In the genomic region with DNA sequence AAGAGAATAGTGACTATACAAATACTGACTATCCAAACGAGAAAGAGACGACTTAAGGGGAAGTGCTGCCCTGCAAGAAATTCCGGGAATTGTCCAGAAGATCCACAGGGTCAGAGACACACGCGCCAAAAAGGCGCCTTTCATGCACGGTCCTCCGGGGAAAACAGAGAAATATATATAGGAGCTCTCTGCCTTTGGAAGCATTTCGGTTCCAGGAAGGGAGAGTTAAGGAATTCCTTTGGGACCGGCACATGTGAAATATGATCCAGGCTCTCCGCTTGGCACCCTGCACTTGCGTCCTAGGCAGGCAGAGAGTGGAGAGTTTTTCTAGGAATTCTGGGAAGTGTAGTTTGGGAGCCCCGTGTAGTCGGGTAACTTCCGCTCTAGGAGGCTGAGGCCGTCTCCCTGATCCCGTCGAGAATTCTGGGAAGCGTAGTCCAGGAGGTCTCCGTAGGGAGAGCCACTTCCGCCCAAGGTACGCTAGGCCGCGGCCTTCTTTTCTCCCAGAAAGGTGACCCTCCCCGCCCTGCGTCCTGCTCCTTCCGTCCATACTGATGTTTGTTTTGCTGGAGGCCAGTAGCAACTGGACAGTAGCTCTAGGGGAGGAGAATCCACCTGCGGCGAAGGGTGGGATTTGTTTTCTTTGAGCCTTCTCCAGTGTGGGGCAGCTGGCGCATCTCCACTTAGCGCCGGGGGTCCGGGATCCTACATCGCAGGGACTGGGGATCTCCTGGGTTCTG, we compare ENCODE assay signal across 8 cellular contexts.
DNase-seq lines count a peak whose midpoint lies in the region; ATAC-seq, FAIRE-seq and TF ChIP-seq lines count a peak whose summit lies in the region.
"Not testable (repeated sequence)": the region's sequence is repeated elsewhere in the genome, so short reads cannot be mapped to it uniquely, and the experiment has no call there.

No MANE protein-coding gene starts in this region.

- peak; percentile 96 for FAIRE-seq in A204.1 (lab: Jason Lieb, UNC)

- peak in 1 of 2 donors; percentile 16 for TF ChIP-seq RAD21 in liver (IDR thresholded peaks at IDR 0.05)

- 9% methylated on average over 34 of the region's 34 CpGs for WGBS in liver
- WGBS in psoas muscle, 3 donors: 4 to 5% (median 5%) methylated on average over 30 to 34 of the region's 34 CpGs

- not testable (repeated sequence) for H3K4me1 ChIP-seq in liver (ENCODE audit: control insufficient read depth in 4 of 4, insufficient read depth in 4 of 4, low read length in 3 of 4); psoas muscle

- not testable (repeated sequence) for H3K9me3 ChIP-seq in liver (ENCODE audit: control insufficient read depth in 4 of 4, low read length in 3 of 4); psoas muscle

- not testable (repeated sequence) for H3K27me3 ChIP-seq in liver (ENCODE audit: control insufficient read depth in 4 of 4, insufficient read depth in 4 of 4, low read length in 3 of 4); psoas muscle (ENCODE audit: insufficient read depth in 3 of 3, low read length in 2 of 3)

- DNase-seq in NCI-H187 (lab: John Stamatoyannopoulos, UW) (peak; percentile 36 to 48), RPMI7951 (ENCODE audit: low read depth) (peak; percentile 85), cerebellar cortex (ENCODE audit: low spot score) (peak; percentile 89), glomerular endothelial cell (ENCODE audit: extremely low read depth, low read depth, low spot score) (peak; percentile 7), psoas muscle (peak; percentile 80 to 86)

- H3K4me3 ChIP-seq in liver (ENCODE audit: low read depth in 1 of 3, low read length in 3 of 3) (peak overlapping the region; percentile 54 to 68 (median 56)), psoas muscle (peak overlapping the region; percentile 71)

- H3K27ac ChIP-seq in liver (ENCODE audit: low read depth in 1 of 2, low read length in 2 of 2) (peak overlapping the region; percentile 37 to 46), psoas muscle (peak overlapping the region; percentile 83)

- H3K9ac ChIP-seq in liver (ENCODE audit: low read depth in 1 of 2, low read length in 2 of 2): peak overlapping the region; percentile 38 to 47

- not testable (repeated sequence) for H3K36me3 ChIP-seq in liver (ENCODE audit: control insufficient read depth in 4 of 4, insufficient read depth in 3 of 4, low read depth in 1 of 4, low read length in 3 of 4); psoas muscle (ENCODE audit: insufficient read depth in 1 of 2, low read depth in 1 of 2)

- intact Hi-C loops in psoas muscle (cut with DNase I): not testable (repeated sequence)

- ATAC-seq in GM18502 (IDR thresholded peaks at IDR 0.05; ENCODE audit: poor library complexity, unreplicated experiment) (peak; percentile 62), psoas muscle (peak; percentile 99 to 100 (median 100))

- TF ChIP-seq CTCF in liver (IDR thresholded peaks at IDR 0.05; ENCODE audit: low read depth, low read length, missing input control); psoas muscle (IDR thresholded peaks at IDR 0.05): not testable (repeated sequence)

TF ChIP-seq in liver, 16 proteins besides CTCF, POLR2A, EP300 and RAD21:
- TF ChIP-seq YY1 (IDR thresholded peaks at IDR 0.05) (peak; percentile 16), GABPA (IDR thresholded peaks at IDR 0.05 in 1 of 2, conservative IDR thresholded peaks at IDR 0.05 in 1 of 2) (peak; percentile 68 to 91), REST (IDR thresholded peaks at IDR 0.05) (peak; percentile 25), JUND (IDR thresholded peaks at IDR 0.05) (peak in 1 of 2 donors; percentile 20), SP1 (IDR thresholded peaks at IDR 0.05) (peak; percentile 39)
- TF ChIP-seq, protein P1, sequence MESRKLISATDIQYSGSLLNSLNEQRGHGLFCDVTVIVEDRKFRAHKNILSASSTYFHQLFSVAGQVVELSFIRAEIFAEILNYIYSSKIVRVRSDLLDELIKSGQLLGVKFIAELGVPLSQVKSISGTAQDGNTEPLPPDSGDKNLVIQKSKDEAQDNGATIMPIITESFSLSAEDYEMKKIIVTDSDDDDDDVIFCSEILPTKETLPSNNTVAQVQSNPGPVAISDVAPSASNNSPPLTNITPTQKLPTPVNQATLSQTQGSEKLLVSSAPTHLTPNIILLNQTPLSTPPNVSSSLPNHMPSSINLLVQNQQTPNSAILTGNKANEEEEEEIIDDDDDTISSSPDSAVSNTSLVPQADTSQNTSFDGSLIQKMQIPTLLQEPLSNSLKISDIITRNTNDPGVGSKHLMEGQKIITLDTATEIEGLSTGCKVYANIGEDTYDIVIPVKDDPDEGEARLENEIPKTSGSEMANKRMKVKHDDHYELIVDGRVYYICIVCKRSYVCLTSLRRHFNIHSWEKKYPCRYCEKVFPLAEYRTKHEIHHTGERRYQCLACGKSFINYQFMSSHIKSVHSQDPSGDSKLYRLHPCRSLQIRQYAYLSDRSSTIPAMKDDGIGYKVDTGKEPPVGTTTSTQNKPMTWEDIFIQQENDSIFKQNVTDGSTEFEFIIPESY (IDR thresholded peaks at IDR 0.05): peak; percentile 38
TF ChIP-seq in liver: peak in this region for 6; not testable (repeated sequence) for 10.

Comparison
In these comparisons a context has a peak if more than half of its experiments do, and no peak if none do; other contexts are left out.
1. Peak in every context shown above with its lines: DNase-seq, ATAC-seq, H3K4me3 ChIP-seq and H3K27ac ChIP-seq.
2. DNase-seq: peak in every context shown above with its lines; median percentile 89 in cerebellar cortex; 85 in RPMI7951; 83 in psoas muscle; 42 in NCI-H187; 7 in glomerular endothelial cell.